8 cellular contexts compared by ENCODE assay signal in the genomic region with DNA sequence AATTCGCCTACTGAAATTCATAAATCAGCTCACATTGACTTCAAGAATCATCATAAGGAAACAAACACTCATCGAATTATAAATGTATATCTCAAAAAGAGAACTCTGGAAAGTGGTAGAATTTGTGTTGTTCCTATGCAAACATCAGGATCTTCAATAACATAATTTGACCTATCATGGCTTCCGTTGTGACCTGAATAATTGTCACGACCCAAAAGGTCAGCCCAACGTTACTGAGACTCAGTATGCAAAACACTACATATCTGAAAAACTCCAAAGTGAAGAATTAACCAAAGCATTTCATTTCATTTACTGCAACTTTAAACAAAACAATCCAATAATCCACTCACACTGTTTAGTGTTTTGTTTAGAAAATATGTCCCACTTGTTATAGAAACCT. TPM values are rescaled to one million over a fixed set of nuclear protein-coding genes. Genes with fewer than 3 reads are reported as not detected.
DNase-seq lines count a peak whose midpoint lies in the region; ATAC-seq and TF ChIP-seq lines count a peak whose summit lies in the region.

No MANE protein-coding gene starts in this region.

- DNase-seq in right atrium auricular region (ENCODE audit: low spot score), result no peak
- DNase-seq in left ventricle myocardium superior, result no peak
- no peak for DNase-seq in astrocyte of the spinal cord (ENCODE audit: low read depth, low spot score)
- DNase-seq in NCI-H345 (lab: John Stamatoyannopoulos, UW), result no peak
- no peak for DNase-seq in NCI-H510A (lab: John Stamatoyannopoulos, UW)
- DNase-seq in HK-2 (ENCODE audit: unreplicated experiment), result no peak

- 20 to 58% methylated on average over 1 to 4 of the region's 5 CpGs for WGBS in mesodermal cell (ENCODE audit: insufficient coverage in 2 of 2), 2 experiments

- peak overlapping the region; percentile 90 to 95 for H3K27ac ChIP-seq in right atrium auricular region
- no peak overlapping the region for H3K27ac ChIP-seq in mesodermal cell (ENCODE audit: low read depth, low read length, severe bottlenecking)

- ATAC-seq in left ventricle myocardium superior (no peak), HG02884 (IDR thresholded peaks at IDR 0.05; ENCODE audit: unreplicated experiment) (no peak)

- H3K9me3 ChIP-seq in right atrium auricular region (no peaks in the 10 kb centered on the region), mesodermal cell (ENCODE audit: control insufficient read depth, low read length) (no peaks in the 10 kb centered on the region)

- in situ Hi-C loops in astrocyte of the spinal cord (cut with HindIII; ENCODE audit: low sequenced_read_pairs), result no loop called here

- H3K27me3 ChIP-seq in right atrium auricular region, result no peaks in the 10 kb centered on the region

- TF ChIP-seq CTCF in right atrium auricular region (IDR thresholded peaks at IDR 0.05), result no peak
- no peak for TF ChIP-seq CTCF in astrocyte of the spinal cord (IDR thresholded peaks at IDR 0.05; ENCODE audit: low read depth, low read length)

- H3K4me3 ChIP-seq in right atrium auricular region (peak overlapping the region; percentile 62 to 72), astrocyte of the spinal cord (ENCODE audit: low read depth, low read length) (peak overlapping the region; percentile 89), mesodermal cell (ENCODE audit: extremely low read depth, insufficient read depth, low read length, poor library complexity, severe bottlenecking) (peak overlapping the region; percentile 86)

- H3K36me3 ChIP-seq in right atrium auricular region, result no peaks in the 10 kb centered on the region
- no peaks in the 10 kb centered on the region for H3K36me3 ChIP-seq in mesodermal cell (ENCODE audit: control insufficient read depth, insufficient read depth, low read length)

- intact Hi-C loops in left ventricle myocardium superior (cut with micrococcal nuclease), result loop anchor here (10.0 kb wide), 1 partner anchor 161 kb away; the partner anchor contains the start of gene FNIP1

- H3K4me1 ChIP-seq in right atrium auricular region (peaks cover 0 to 47% of the 10 kb centered on the region in 2 donors), mesodermal cell (ENCODE audit: control insufficient read depth, insufficient read depth, low read length, poor library complexity, severe bottlenecking) (peaks cover 11% of the 10 kb centered on the region)

RNA-seq across cellular contexts. Expression of gene RAPGEF6, which starts 1.2 kb away (rescaled TPM):
- 10 to 100 TPM; 10.0 to 14.0 TPM for total RNA-seq in right atrium auricular region
- total RNA-seq in left ventricle myocardium superior, result 7.8 TPM
- polyA plus RNA-seq in mesodermal cell (2013, experiment 1 of 2), result 10.0 TPM
- polyA plus RNA-seq in mesodermal cell (2013, experiment 2 of 2), result 8.3 TPM
